In genomic region chrX:132631579-132632232, GRCh38 we compare ENCODE assay signal across 8 cellular contexts.
DNase-seq lines count a peak whose midpoint lies in the region; ATAC-seq, FAIRE-seq and TF ChIP-seq lines count a peak whose summit lies in the region.

No MANE protein-coding gene starts in this region.

- ATAC-seq in GM21390 (IDR thresholded peaks at IDR 0.05; ENCODE audit: unreplicated experiment), result no peak
- ATAC-seq in HG03039 (IDR thresholded peaks at IDR 0.05; ENCODE audit: unreplicated experiment), result no peak

- TF ChIP-seq POLR2A in GM12892 (IDR thresholded peaks at IDR 0.05; ENCODE audit: low read depth, low read length), result no peak

- H3K23ac ChIP-seq in neuronal stem cell (ENCODE audit: low read depth, low read length, poor library complexity), result no peak overlapping the region

- H3K9ac ChIP-seq in Karpas-422 (ENCODE audit: low read length), result no peak overlapping the region
- H3K9ac ChIP-seq in keratinocyte (ENCODE audit: control insufficient read depth, extremely low read depth, insufficient read depth, low read length), result no peak overlapping the region
- no peak overlapping the region for H3K9ac ChIP-seq in neuronal stem cell (ENCODE audit: low read depth, low read length, poor library complexity)

- no peak overlapping the region for H3K27ac ChIP-seq in Karpas-422 (ENCODE audit: low read length)
- no peak overlapping the region for H3K27ac ChIP-seq in ascending aorta
- no peak overlapping the region for H3K27ac ChIP-seq in keratinocyte (ENCODE audit: control insufficient read depth, insufficient read depth, low read length)
- no peak overlapping the region for H3K27ac ChIP-seq in neuronal stem cell (replicated peaks; ENCODE audit: low read length)

- WGBS in neuronal stem cell (ENCODE audit: extremely low coverage in 2 of 2, insufficient read length in 2 of 2, insufficient replicate concordance in 1 of 2), 2 donors, result no CpG with 5 or more reads among the region's 3 CpGs

- FAIRE-seq in GM12892 (lab: Jason Lieb, UNC), result peak; percentile 73
- FAIRE-seq in keratinocyte (lab: Jason Lieb, UNC), result peak; percentile 83

- dilution Hi-C loops in keratinocyte (cut with MboI; ENCODE audit: extremely low pct_ligation_motif_present, low sequenced_read_pairs), result no loop called here

- H3K4me2 ChIP-seq in Karpas-422 (ENCODE audit: low read depth, low read length, poor library complexity, severe bottlenecking) (no peak overlapping the region), keratinocyte (ENCODE audit: control insufficient read depth, extremely low read depth, insufficient read depth, low read depth, low read length) (no peak overlapping the region), neuronal stem cell (ENCODE audit: insufficient read depth, low read length, poor library complexity, severe bottlenecking) (no peak overlapping the region)

- H2BK15ac ChIP-seq in neuronal stem cell (ENCODE audit: low read length), result no peak overlapping the region

- H3K9me2 ChIP-seq in Karpas-422 (replicated peaks; ENCODE audit: insufficient read depth, low read length), result no peaks in the 10 kb centered on the region

- H3K4ac ChIP-seq in neuronal stem cell (ENCODE audit: low read length), result no peak overlapping the region

- H2BK12ac ChIP-seq in neuronal stem cell (ENCODE audit: low read length), result no peak overlapping the region

- no peak overlapping the region for H4K91ac ChIP-seq in neuronal stem cell (ENCODE audit: low read depth, low read length, poor library complexity)

- H3K36me3 ChIP-seq in Karpas-422 (ENCODE audit: insufficient read depth, low read length), result no peaks in the 10 kb centered on the region
- no peaks in the 10 kb centered on the region for H3K36me3 ChIP-seq in ascending aorta
- no peaks in the 10 kb centered on the region for H3K36me3 ChIP-seq in keratinocyte (ENCODE audit: control insufficient read depth in 2 of 2, extremely low read depth in 1 of 2, insufficient read depth in 2 of 2, low read length in 2 of 2)
- peaks cover 0 to 3% of the 10 kb centered on the region in 2 donors for H3K36me3 ChIP-seq in neuronal stem cell (replicated peaks in 1 of 2; ENCODE audit: control insufficient read depth in 2 of 2, insufficient read depth in 2 of 2, low read length in 2 of 2)

- H3K27me3 ChIP-seq in Karpas-422 (ENCODE audit: low read length) (no peaks in the 10 kb centered on the region), ascending aorta (no peaks in the 10 kb centered on the region), keratinocyte (ENCODE audit: control insufficient read depth, extremely low read depth, insufficient read depth, low read length) (no peaks in the 10 kb centered on the region), neuronal stem cell (ENCODE audit: control insufficient read depth in 3 of 3, insufficient read depth in 3 of 3, low read depth in 1 of 3, low read length in 3 of 3) (peaks cover 0 to 3% (median 0%) of the 10 kb centered on the region in 3 experiments)

- H3K79me1 ChIP-seq in neuronal stem cell (ENCODE audit: low read depth, low read length), result no peaks in the 10 kb centered on the region

- no peak overlapping the region for H4K8ac ChIP-seq in neuronal stem cell (ENCODE audit: low read depth, low read length)

- H3K9me1 ChIP-seq in keratinocyte (ENCODE audit: control insufficient read depth, extremely low read depth, insufficient read depth, low read length), result no peaks in the 10 kb centered on the region

- no peak overlapping the region for H2BK5ac ChIP-seq in neuronal stem cell (ENCODE audit: low read length)

- H3K4me1 ChIP-seq in Karpas-422 (ENCODE audit: low read length) (no peaks in the 10 kb centered on the region), ascending aorta (no peaks in the 10 kb centered on the region), keratinocyte (ENCODE audit: control insufficient read depth, extremely low read depth, insufficient read depth, low read length) (no peaks in the 10 kb centered on the region), neuronal stem cell (ENCODE audit: control insufficient read depth in 2 of 2, insufficient read depth in 1 of 2, low read depth in 1 of 2, low read length in 2 of 2) (no peaks in the 10 kb centered on the region)

- H4K20me1 ChIP-seq in Karpas-422 (ENCODE audit: insufficient read depth, low read depth, low read length) (no peaks in the 10 kb centered on the region), keratinocyte (ENCODE audit: control insufficient read depth, extremely low read depth, insufficient read depth, low read length) (no peaks in the 10 kb centered on the region)

- H2BK120ac ChIP-seq in neuronal stem cell (ENCODE audit: low read depth, low read length), result no peak overlapping the region

- H3K14ac ChIP-seq in neuronal stem cell (ENCODE audit: low read length), result no peak overlapping the region

- no peak overlapping the region for H2AK5ac ChIP-seq in neuronal stem cell (ENCODE audit: low read depth, low read length)

- no peak overlapping the region for H3K18ac ChIP-seq in neuronal stem cell (ENCODE audit: low read length)

- intact Hi-C loops in ascending aorta (cut with DNase I), result loop anchor here (5.0 to 10.0 kb wide), 2 partner anchors 339 to 407 kb away; no protein-coding TSS in a partner anchor

- H3K4me3 ChIP-seq in AG10803 (ENCODE audit: low read length) (no peak overlapping the region), Karpas-422 (ENCODE audit: low read length) (no peak overlapping the region), ascending aorta (no peak overlapping the region), keratinocyte (ENCODE audit: control insufficient read depth in 2 of 3, extremely low read depth in 1 of 3, insufficient read depth in 2 of 3, low read depth in 1 of 3, low read length in 3 of 3) (no peak overlapping the region), neuronal stem cell (ENCODE audit: low read length in 2 of 2) (no peak overlapping the region)

- no peaks in the 10 kb centered on the region for H3K9me3 ChIP-seq in Karpas-422 (ENCODE audit: low read length)
- no peaks in the 10 kb centered on the region for H3K9me3 ChIP-seq in ascending aorta
- H3K9me3 ChIP-seq in keratinocyte (ENCODE audit: control insufficient read depth, low read depth, low read length), result no peaks in the 10 kb centered on the region
- no peaks in the 10 kb centered on the region for H3K9me3 ChIP-seq in neuronal stem cell (replicated peaks in 1 of 2; ENCODE audit: control insufficient read depth in 2 of 2, insufficient read depth in 1 of 2, low read depth in 1 of 2, low read length in 2 of 2)

- TF ChIP-seq CTCF in AG10803 (conservative IDR thresholded peaks at IDR 0.05; ENCODE audit: low read length) (peak; percentile 61), ascending aorta (IDR thresholded peaks at IDR 0.05) (peak in 2 of 3 experiments; percentile 21 to 58), keratinocyte (optimal IDR thresholded peaks at IDR 0.05 in 1 of 3, IDR thresholded peaks at IDR 0.05 in 1 of 3, conservative IDR thresholded peaks at IDR 0.05 in 1 of 3; ENCODE audit: extremely low read depth in 1 of 3, insufficient read depth in 2 of 3, low read length in 3 of 3) (peak; percentile 33 to 63 (median 43))

- H3K79me2 ChIP-seq in Karpas-422 (ENCODE audit: low read length) (no peaks in the 10 kb centered on the region), keratinocyte (ENCODE audit: control insufficient read depth, insufficient read depth, low read length) (no peaks in the 10 kb centered on the region)

- H2AFZ ChIP-seq in Karpas-422 (ENCODE audit: low read length) (no peak overlapping the region), keratinocyte (ENCODE audit: control insufficient read depth, low read length) (no peak overlapping the region), neuronal stem cell (ENCODE audit: low read length) (no peak overlapping the region)

- DNase-seq in AG10803 (ENCODE audit: low read depth) (peak; percentile 40), GM12892 (ENCODE audit: insufficient read length) (no peak), Karpas-422 (peak; percentile 66), ascending aorta (ENCODE audit: low spot score in 2 of 2) (no peak), keratinocyte (ENCODE audit: low read depth, low spot score) (no peak), neuronal stem cell (ENCODE audit: low spot score) (no peak)

Comparison
In these comparisons a context has a peak if more than half of its experiments do, and no peak if none do; other contexts are left out.
1. DNase-seq: peak in AG10803 (single experiment) and Karpas-422 (single experiment); none in GM12892 (single experiment), ascending aorta (0 of 2), keratinocyte (single experiment) and neuronal stem cell (single experiment).
2. Peak in every context shown above with its lines, with median percentiles within 50 percentile points of each other: CTCF ChIP-seq.